In the genomic region with DNA sequence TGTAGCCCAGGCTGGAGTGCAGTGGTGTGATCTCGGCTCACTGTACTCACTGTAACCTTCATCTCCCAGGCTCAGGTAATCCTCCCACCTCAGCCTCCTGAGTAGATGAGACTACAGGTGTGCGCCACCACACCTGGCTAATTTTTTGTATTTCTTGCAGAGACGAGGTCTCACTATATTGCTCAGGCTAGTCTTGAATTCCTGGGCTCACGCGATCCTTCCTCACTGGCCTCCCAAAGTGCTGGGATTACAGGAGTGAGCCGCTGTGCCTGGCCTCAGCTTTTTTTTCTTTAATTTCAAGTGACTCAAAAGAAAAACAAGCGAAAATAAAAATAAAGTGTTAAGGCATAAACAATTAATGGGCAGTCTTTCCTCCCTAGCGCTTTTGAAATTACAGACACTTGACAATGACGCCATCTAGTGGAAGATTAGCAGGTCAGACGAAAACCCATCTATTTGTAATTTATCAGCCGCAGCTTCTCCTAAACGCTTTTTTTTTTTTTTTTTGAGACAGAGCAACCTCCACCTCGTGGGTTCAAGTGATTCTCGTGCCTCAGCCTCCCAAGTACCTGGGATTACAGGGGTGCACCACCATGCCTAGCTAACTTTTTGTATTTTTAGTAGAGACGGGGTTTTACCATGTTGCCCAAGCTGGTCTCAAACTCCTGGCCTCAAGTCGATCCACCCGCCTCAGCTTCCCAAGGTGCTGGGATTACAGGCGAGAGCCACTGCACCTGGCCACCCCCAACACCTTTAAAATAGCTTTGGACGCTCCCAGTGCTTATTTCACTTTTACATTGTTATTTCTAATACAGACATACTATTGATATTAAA, we compare ENCODE assay signal across 8 cellular contexts. TPM values are rescaled to one million over a fixed set of nuclear protein-coding genes. Genes with fewer than 3 reads are reported as not detected.
A peak's percentile ranks its signal among the peaks of the same experiment; 100 is the strongest.
DNase-seq lines count a peak whose midpoint lies in the region; ATAC-seq and TF ChIP-seq lines count a peak whose summit lies in the region.

No MANE protein-coding gene starts in this region.

- no peaks in the 10 kb centered on the region for H3K9me2 ChIP-seq in MM.1S (replicated peaks; ENCODE audit: insufficient read depth, low read length)

- H3K4me2 ChIP-seq in MM.1S (ENCODE audit: low read depth, low read length): peak overlapping the region; percentile 39; the same call in 1 of the 2 replicates

- no peak overlapping the region for H3K4me3 Mint-ChIP-seq in endothelial cell (ENCODE audit: unreplicated experiment)
- no peak overlapping the region for H3K4me3 Mint-ChIP-seq in stimulated activated memory B cell treated with anti-CD40 and anti-IgM and Interleukin-4, amounts not matched to agents 10 μg/mL and 1 μg/mL and 100 μg/mL, for 72 hours

- no peak for ATAC-seq in HG02798 (IDR thresholded peaks at IDR 0.05; ENCODE audit: poor library complexity, unreplicated experiment)
- ATAC-seq in HG02885 (IDR thresholded peaks at IDR 0.05; ENCODE audit: poor library complexity, unreplicated experiment): no peak
- no peak for ATAC-seq in stimulated activated memory B cell treated with anti-CD40 and anti-IgM and Interleukin-4, amounts not matched to agents 10 μg/mL and 1 μg/mL and 100 μg/mL, for 72 hours

- no peaks in the 10 kb centered on the region for H4K20me1 ChIP-seq in MM.1S (ENCODE audit: insufficient read depth, low read length)

- H3K4me3 ChIP-seq in MM.1S (ENCODE audit: low read length): no peak overlapping the region

- H3K27me3 Mint-ChIP-seq in endothelial cell (ENCODE audit: unreplicated experiment): no peaks in the 10 kb centered on the region
- no peaks in the 10 kb centered on the region for H3K27me3 Mint-ChIP-seq in stimulated activated memory B cell treated with anti-CD40 and anti-IgM and Interleukin-4, amounts not matched to agents 10 μg/mL and 1 μg/mL and 100 μg/mL, for 72 hours

- no peaks in the 10 kb centered on the region for H3K9me3 ChIP-seq in MM.1S (replicated peaks; ENCODE audit: insufficient read depth, low read length)

- H3K36me3 ChIP-seq in MM.1S (replicated peaks; ENCODE audit: insufficient read depth, low read length): no peaks in the 10 kb centered on the region

- H3K36me3 Mint-ChIP-seq in endothelial cell (ENCODE audit: low read depth, unreplicated experiment): peaks cover 1% of the 10 kb centered on the region
- H3K36me3 Mint-ChIP-seq in stimulated activated memory B cell treated with anti-CD40 and anti-IgM and Interleukin-4, amounts not matched to agents 10 μg/mL and 1 μg/mL and 100 μg/mL, for 72 hours: no peaks in the 10 kb centered on the region

- TF ChIP-seq CTCF in MM.1S (IDR thresholded peaks at IDR 0.05; ENCODE audit: low read length) (peak; percentile 60), endothelial cell (IDR thresholded peaks at IDR 0.05; ENCODE audit: unreplicated experiment) (peak; percentile 92)

- no peaks in the 10 kb centered on the region for H3K79me2 ChIP-seq in MM.1S (ENCODE audit: low read length)

- DNase-seq in G401 (ENCODE audit: low spot score): peak; percentile 80
- peak; percentile 69 for DNase-seq in MM.1S
- DNase-seq in RPMI8226: peak; percentile 62
- no peak for DNase-seq in endothelial cell (ENCODE audit: low spot score)
- peak; percentile 42 for DNase-seq in middle frontal gyrus (ENCODE audit: extremely low spot score, low spot score)

- 0 out of 2 replicates have a peak overlapping the region, but pooled peaks have one; percentile 4 for H2AFZ ChIP-seq in MM.1S (ENCODE audit: low read length)

- H3K27me3 ChIP-seq in MM.1S (replicated peaks; ENCODE audit: insufficient read depth, low read length): no peaks in the 10 kb centered on the region

- in situ Hi-C loops in G401 (cut with HindIII; ENCODE audit: low sequenced_read_pairs): no loop called here

- no peaks in the 10 kb centered on the region for H3K9me3 Mint-ChIP-seq in endothelial cell (ENCODE audit: unreplicated experiment)
- H3K9me3 Mint-ChIP-seq in stimulated activated memory B cell treated with anti-CD40 and anti-IgM and Interleukin-4, amounts not matched to agents 10 μg/mL and 1 μg/mL and 100 μg/mL, for 72 hours: no peaks in the 10 kb centered on the region

- H3K4me1 ChIP-seq in MM.1S (ENCODE audit: low read length): peaks cover 3% of the 10 kb centered on the region

- H3F3A ChIP-seq in MM.1S (ENCODE audit: insufficient read depth, low read length): no peaks in the 10 kb centered on the region

- H3K27ac ChIP-seq in MM.1S (ENCODE audit: low read length): no peak overlapping the region

- peaks cover 2% of the 10 kb centered on the region for H3K4me1 Mint-ChIP-seq in endothelial cell (ENCODE audit: unreplicated experiment)
- peaks cover 10% of the 10 kb centered on the region for H3K4me1 Mint-ChIP-seq in stimulated activated memory B cell treated with anti-CD40 and anti-IgM and Interleukin-4, amounts not matched to agents 10 μg/mL and 1 μg/mL and 100 μg/mL, for 72 hours

- H3K9ac ChIP-seq in MM.1S (ENCODE audit: low read length): no peak overlapping the region

- no peak overlapping the region for H3K27ac Mint-ChIP-seq in endothelial cell (ENCODE audit: unreplicated experiment)
- H3K27ac Mint-ChIP-seq in stimulated activated memory B cell treated with anti-CD40 and anti-IgM and Interleukin-4, amounts not matched to agents 10 μg/mL and 1 μg/mL and 100 μg/mL, for 72 hours: no peak overlapping the region

RNA-seq across cellular contexts. Expression of a gene that starts 28.1 kb away (rescaled TPM):
- total RNA-seq in G401 (2014; rRNA removed; shearing (Covaris generic)): 0.06 TPM in 1 of 2 replicates, not detected in the other
- 844 TPM for total RNA-seq in endothelial cell (ENCODE audit: unreplicated experiment)

RNA-seq across cellular contexts. Expression of a gene that starts 30.2 kb away (rescaled TPM):
- not detected in 2 replicates for total RNA-seq in G401 (2014; rRNA removed; shearing (Covaris generic))
- 1.6 TPM for total RNA-seq in endothelial cell (ENCODE audit: unreplicated experiment)

Comparison
In these comparisons a context has a peak if more than half of its experiments do, and no peak if none do; other contexts are left out.
1. RNA of a gene that starts 28.1 kb away (total RNA-seq): 844 TPM in endothelial cell (single experiment); 0.06 TPM in G401; every median in the first group is over 100 times any median in the second.